ENCODE assay signal across 24 cellular contexts in the genomic region with DNA sequence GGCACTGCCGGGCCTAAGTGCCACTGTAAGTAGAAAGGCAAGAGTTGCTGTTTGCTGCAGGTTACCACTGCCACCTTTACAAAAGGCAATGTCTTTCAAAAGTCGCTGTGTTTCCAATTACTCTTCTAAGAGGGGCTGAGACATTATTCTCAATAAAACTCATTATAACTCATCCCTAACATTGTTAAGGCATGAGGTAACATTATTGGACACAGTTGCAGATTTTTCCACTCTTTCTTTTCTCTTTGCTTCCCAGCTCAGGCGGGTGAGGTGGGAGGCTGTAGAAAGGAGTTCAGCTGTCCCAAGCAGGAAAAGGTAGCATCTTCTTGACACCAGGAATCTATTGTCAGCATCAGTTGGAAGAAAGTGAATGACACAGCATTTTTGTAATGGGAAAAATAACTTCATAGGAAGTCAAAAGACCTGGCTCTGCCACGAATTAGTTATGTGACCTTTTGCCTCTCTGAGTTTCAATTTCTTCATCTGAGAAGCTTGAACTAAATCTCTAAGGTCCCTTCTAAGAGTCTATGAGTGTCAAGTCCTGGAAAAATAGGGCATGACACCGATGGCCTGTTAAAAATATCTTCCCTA. TPM values are rescaled to one million over a fixed set of nuclear protein-coding genes. Genes with fewer than 3 reads are reported as not detected.
DNase-seq lines count a peak whose midpoint lies in the region; ATAC-seq and TF ChIP-seq lines count a peak whose summit lies in the region.
"Had no signal": no experiment of that assay in that cellular context is flagged by ENCODE, and none has a peak within 500 bp of the region (broad histone marks: within the 10 kb centered on the region; RNA-seq: fewer than 3 reads in every experiment).

No MANE protein-coding gene starts in this region.

- peaks cover 13% of the 10 kb centered on the region for H3K4me1 Mint-ChIP-seq in activated naive CD4-positive, alpha-beta T cell treated with anti-CD3 and anti-CD28 coated beads, Interleukin-2, amount 50 U/mL, for 24 hours

- H3K9me3 ChIP-seq in lower lobe of right lung (no peaks in the 10 kb centered on the region), uterus (no peaks in the 10 kb centered on the region), WERI-Rb-1 (ENCODE audit: severe bottlenecking) (no peaks in the 10 kb centered on the region)
- H3K9me3 ChIP-seq: BLaER1, body of pancreas, gastrocnemius medialis, tibial artery had no signal

- no peak for ATAC-seq in activated naive CD4-positive, alpha-beta T cell treated with anti-CD3 and anti-CD28 coated beads, Interleukin-2, amount 50 U/mL, for 72 hours
- ATAC-seq in SK-N-SH treated with all-trans-retinoic acid at 6 μM for 48 hours (no peak), lower lobe of right lung (no peak)
- ATAC-seq: body of pancreas; gastrocnemius medialis; left lobe of liver; natural killer cell; stimulated activated naive B cell treated with anti-CD40 and anti-IgM and Interleukin-4, amounts not matched to agents 10 μg/mL and 1 μg/mL and 100 μg/mL, for 72 hours had no signal

- H3K27ac Mint-ChIP-seq in activated naive CD4-positive, alpha-beta T cell treated with anti-CD3 and anti-CD28 coated beads, Interleukin-2, amount 50 U/mL, for 24 hours = peak overlapping the region; percentile 25
- no peak overlapping the region for H3K27ac Mint-ChIP-seq in activated naive CD4-positive, alpha-beta T cell treated with anti-CD3 and anti-CD28 coated beads, Interleukin-2, amount 50 U/mL, for 72 hours
- H3K27ac Mint-ChIP-seq: stimulated activated naive B cell treated with anti-CD40 and anti-IgM and Interleukin-4, amounts not matched to agents 10 μg/mL and 1 μg/mL and 100 μg/mL, for 72 hours had no signal

- H3K36me3 ChIP-seq in lower lobe of right lung (no peaks in the 10 kb centered on the region), uterus (no peaks in the 10 kb centered on the region), WERI-Rb-1 (no peaks in the 10 kb centered on the region)
- H3K36me3 ChIP-seq: BLaER1, gastrocnemius medialis, tibial artery had no signal

- TF ChIP-seq POLR2A in uterus (IDR thresholded peaks at IDR 0.05) = no peak

- H3K4me3 ChIP-seq in lower lobe of right lung (no peak overlapping the region), uterus (no peak overlapping the region), WERI-Rb-1 (ENCODE audit: low read depth, low read length) (no peak overlapping the region)
- H3K4me3 ChIP-seq: BLaER1, body of pancreas, gastrocnemius medialis, hepatocyte, tibial artery had no signal

- no peaks in the 10 kb centered on the region for H3K36me3 Mint-ChIP-seq in activated naive CD4-positive, alpha-beta T cell treated with anti-CD3 and anti-CD28 coated beads, Interleukin-2, amount 50 U/mL, for 24 hours
- H3K36me3 Mint-ChIP-seq in activated naive CD4-positive, alpha-beta T cell treated with anti-CD3 and anti-CD28 coated beads, Interleukin-2, amount 50 U/mL, for 72 hours = peaks cover 16 to 18% of the 10 kb centered on the region in 2 donors
- H3K36me3 Mint-ChIP-seq: natural killer cell had no signal

- no peaks in the 10 kb centered on the region for H3K27me3 ChIP-seq in lower lobe of right lung (ENCODE audit: low read depth)
- H3K27me3 ChIP-seq in uterus = no peaks in the 10 kb centered on the region
- no peaks in the 10 kb centered on the region for H3K27me3 ChIP-seq in WERI-Rb-1 (ENCODE audit: insufficient read depth, low read depth, severe bottlenecking)
- H3K27me3 ChIP-seq: BLaER1, body of pancreas, gastrocnemius medialis, hepatocyte, tibial artery had no signal

- H3K4me3 Mint-ChIP-seq in activated naive CD4-positive, alpha-beta T cell treated with anti-CD3 and anti-CD28 coated beads, Interleukin-2, amount 50 U/mL, for 24 hours = no peak overlapping the region
- H3K4me3 Mint-ChIP-seq: natural killer cell; stimulated activated naive B cell treated with anti-CD40 and anti-IgM and Interleukin-4, amounts not matched to agents 10 μg/mL and 1 μg/mL and 100 μg/mL, for 72 hours had no signal

- H3K9me3 Mint-ChIP-seq in activated naive CD4-positive, alpha-beta T cell treated with anti-CD3 and anti-CD28 coated beads, Interleukin-2, amount 50 U/mL, for 24 hours = no peaks in the 10 kb centered on the region
- H3K9me3 Mint-ChIP-seq in activated naive CD4-positive, alpha-beta T cell treated with anti-CD3 and anti-CD28 coated beads, Interleukin-2, amount 50 U/mL, for 72 hours = no peaks in the 10 kb centered on the region
- H3K9me3 Mint-ChIP-seq: natural killer cell; stimulated activated naive B cell treated with anti-CD40 and anti-IgM and Interleukin-4, amounts not matched to agents 10 μg/mL and 1 μg/mL and 100 μg/mL, for 72 hours had no signal

- H3K27me3 Mint-ChIP-seq in activated naive CD4-positive, alpha-beta T cell treated with anti-CD3 and anti-CD28 coated beads, Interleukin-2, amount 50 U/mL, for 24 hours = no peaks in the 10 kb centered on the region
- H3K27me3 Mint-ChIP-seq: stimulated activated naive B cell treated with anti-CD40 and anti-IgM and Interleukin-4, amounts not matched to agents 10 μg/mL and 1 μg/mL and 100 μg/mL, for 72 hours had no signal

- DNase-seq in activated naive CD4-positive, alpha-beta T cell treated with anti-CD3 and anti-CD28 coated beads, Interleukin-2, amount 50 U/mL, for 72 hours (ENCODE audit: low spot score in 2 of 2) = no peak
- no peak for DNase-seq in lower lobe of right lung
- no peak for DNase-seq in uterus
- DNase-seq in D341Med (ENCODE audit: low spot score) = no peak
- no peak for DNase-seq in inferior parietal cortex (ENCODE audit: extremely low spot score)
- DNase-seq in WERI-Rb-1 = no peak
- DNase-seq: activated CD4-positive, alpha-beta T cell treated with anti-CD3 and anti-CD28 coated beads, Interleukin-2, amount 50 U/mL, for 4 hours; body of pancreas; gastrocnemius medialis; HCEC 1CT; natural killer cell; NCI-H187 treated with DMSO at 0.1 percent for 48 hours; NCI-H69; stimulated activated CD4-positive, alpha-beta T cell treated with anti-CD3 and anti-CD28 coated beads, Interleukin-12 subunit alpha, Interleukin-12 subunit beta, amount 100 ng/mL, for 4 hours; stimulated activated CD4-positive, alpha-beta T cell treated with anti-CD3 and anti-CD28 coated beads, Interleukin-4, amount 100 ng/mL, for 24 hours; stimulated activated naive B cell treated with anti-CD40 and anti-IgM and Interleukin-4, amounts not matched to agents 10 μg/mL and 1 μg/mL and 100 μg/mL, for 72 hours; T-helper 9 cell; tibial artery had no signal

- intact Hi-C loops in lower lobe of right lung (cut with DNase I) (no loop called here), uterus (cut with DNase I; ENCODE audit: low total_unique reads) (no loop called here)

- H3K27ac ChIP-seq in lower lobe of right lung (peak overlapping the region; percentile 100), uterus (peak overlapping the region; percentile 55 to 59), WERI-Rb-1 (no peak overlapping the region)
- H3K27ac ChIP-seq: BLaER1, body of pancreas, epithelial cell of prostate, hepatocyte, tibial artery had no signal

- H3K4me1 ChIP-seq in lower lobe of right lung = peaks cover 7% of the 10 kb centered on the region
- no peaks in the 10 kb centered on the region for H3K4me1 ChIP-seq in uterus

- TF ChIP-seq CTCF in lower lobe of right lung (IDR thresholded peaks at IDR 0.05) (no peak), uterus (IDR thresholded peaks at IDR 0.05) (no peak), WERI-Rb-1 (IDR thresholded peaks at IDR 0.05; ENCODE audit: low read depth, low read length) (no peak)

TF ChIP-seq in SK-N-SH treated with all-trans-retinoic acid at 6 μM for 48 hours, 23 proteins besides CTCF, POLR2A, EP300 and RAD21 (continues in another document):
- TF ChIP-seq SNAI2 (CRISPR knock-in tag; IDR thresholded peaks at IDR 0.05) (no peak), POU6F1 (CRISPR knock-in tag; IDR thresholded peaks at IDR 0.05; ENCODE audit: borderline replicate concordance, low read depth) (no peak), ISL1 (CRISPR knock-in tag; IDR thresholded peaks at IDR 0.05) (peak; percentile 57), CSRNP3 (CRISPR knock-in tag; IDR thresholded peaks at IDR 0.05) (no peak)
- TF ChIP-seq, protein P1, sequence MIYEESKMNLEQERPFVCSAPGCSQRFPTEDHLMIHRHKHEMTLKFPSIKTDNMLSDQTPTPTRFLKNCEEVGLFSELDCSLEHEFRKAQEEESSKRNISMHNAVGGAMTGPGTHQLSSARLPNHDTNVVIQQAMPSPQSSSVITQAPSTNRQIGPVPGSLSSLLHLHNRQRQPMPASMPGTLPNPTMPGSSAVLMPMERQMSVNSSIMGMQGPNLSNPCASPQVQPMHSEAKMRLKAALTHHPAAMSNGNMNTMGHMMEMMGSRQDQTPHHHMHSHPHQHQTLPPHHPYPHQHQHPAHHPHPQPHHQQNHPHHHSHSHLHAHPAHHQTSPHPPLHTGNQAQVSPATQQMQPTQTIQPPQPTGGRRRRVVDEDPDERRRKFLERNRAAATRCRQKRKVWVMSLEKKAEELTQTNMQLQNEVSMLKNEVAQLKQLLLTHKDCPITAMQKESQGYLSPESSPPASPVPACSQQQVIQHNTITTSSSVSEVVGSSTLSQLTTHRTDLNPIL (CRISPR knock-in tag; IDR thresholded peaks at IDR 0.05; ENCODE audit: low read depth) = peak; percentile 76

RNA-seq across cellular contexts. Expression of gene UBL3, which starts 2.1 kb away (rescaled TPM):
- 1 to 10 TPM; 7.3 to 8.7 TPM for total RNA-seq in activated naive CD4-positive, alpha-beta T cell treated with anti-CD3 and anti-CD28 coated beads, Interleukin-2, amount 50 U/mL, for 72 hours
- total RNA-seq in lower lobe of right lung (49.5 TPM), uterus (10 to 100 TPM; 30.2 to 59.7 (median 56.8) TPM)
